ENCODE assay signal across 2 cellular contexts in the genomic region with DNA sequence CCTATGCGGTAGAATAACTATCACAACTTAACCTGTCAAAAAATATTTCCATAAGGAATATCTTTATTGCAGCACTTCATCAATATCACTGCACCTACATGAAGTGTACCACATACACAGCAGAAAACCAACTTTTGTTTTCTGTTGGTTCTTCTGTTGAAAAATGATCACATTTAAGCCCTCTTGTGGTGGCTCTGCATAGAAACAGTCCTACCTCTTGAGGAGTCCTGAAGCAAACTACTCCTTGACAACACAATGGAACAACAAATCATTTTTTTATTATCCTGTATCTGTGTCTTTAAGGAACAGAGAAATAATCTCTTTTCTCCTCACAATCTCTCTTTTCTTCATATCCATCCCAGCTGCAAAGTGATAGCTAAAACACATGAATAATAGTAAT.
TF ChIP-seq lines count a peak whose summit lies in the region.

No MANE protein-coding gene starts in this region.

TF ChIP-seq in IMR-90, 13 proteins besides CTCF, POLR2A, EP300 and RAD21:
- TF ChIP-seq CHD1 (IDR thresholded peaks at IDR 0.05; ENCODE audit: low read depth, low read length) (no peak), SMC3 (IDR thresholded peaks at IDR 0.05; ENCODE audit: low read depth, low read length) (peak; percentile 23; the same call in 1 of the 2 replicates)

TF ChIP-seq in GM12878, 131 proteins besides CTCF, POLR2A, EP300 and RAD21:
- TF ChIP-seq FOXM1 (IDR thresholded peaks at IDR 0.05; ENCODE audit: low read depth, low read length) (no peak), SMC3 (IDR thresholded peaks at IDR 0.05; ENCODE audit: borderline replicate concordance, low read length) (peak; percentile 21; the same call in 1 of the 2 replicates), TCF12 (IDR thresholded peaks at IDR 0.05; ENCODE audit: low read depth, low read length) (no peak)
- TF ChIP-seq, protein P1, sequence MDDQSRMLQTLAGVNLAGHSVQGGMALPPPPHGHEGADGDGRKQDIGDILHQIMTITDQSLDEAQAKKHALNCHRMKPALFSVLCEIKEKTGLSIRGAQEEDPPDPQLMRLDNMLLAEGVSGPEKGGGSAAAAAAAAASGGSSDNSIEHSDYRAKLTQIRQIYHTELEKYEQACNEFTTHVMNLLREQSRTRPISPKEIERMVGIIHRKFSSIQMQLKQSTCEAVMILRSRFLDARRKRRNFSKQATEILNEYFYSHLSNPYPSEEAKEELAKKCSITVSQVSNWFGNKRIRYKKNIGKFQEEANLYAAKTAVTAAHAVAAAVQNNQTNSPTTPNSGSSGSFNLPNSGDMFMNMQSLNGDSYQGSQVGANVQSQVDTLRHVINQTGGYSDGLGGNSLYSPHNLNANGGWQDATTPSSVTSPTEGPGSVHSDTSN (IDR thresholded peaks at IDR 0.05; ENCODE audit: insufficient replicate concordance, low read depth, low read length): no peak
